In genomic region chr1:82001345-82001744, GRCh38 we compare ENCODE assay signal across 17 cellular contexts.
A peak's percentile ranks its signal among the peaks of the same experiment; 100 is the strongest.
DNase-seq lines count a peak whose midpoint lies in the region; ATAC-seq, FAIRE-seq and TF ChIP-seq lines count a peak whose summit lies in the region.
"Had no signal": no experiment of that assay in that cellular context is flagged by ENCODE, and none has a peak within 500 bp of the region (broad histone marks: within the 10 kb centered on the region; RNA-seq: fewer than 3 reads in every experiment).

No MANE protein-coding gene starts in this region.

- TF ChIP-seq RAD21 in HepG2 (CRISPR knock-in tag; IDR thresholded peaks at IDR 0.05): no peak

- H3K4me2 ChIP-seq in HepG2 (ENCODE audit: low read depth, low read length) (no peak overlapping the region), mesendoderm (ENCODE audit: low read length) (no peak overlapping the region), mesenchymal stem cell (ENCODE audit: low read length, poor library complexity, severe bottlenecking) (no peak overlapping the region)

- H3K4me3 ChIP-seq in HepG2 (replicated peaks in 1 of 3; ENCODE audit: insufficient read depth in 1 of 3, low read depth in 2 of 3, low read length in 3 of 3): no peak overlapping the region
- no peak overlapping the region for H3K4me3 ChIP-seq in right lobe of liver
- no peak overlapping the region for H3K4me3 ChIP-seq in mesendoderm (ENCODE audit: low read length)
- no peak overlapping the region for H3K4me3 ChIP-seq in mesenchymal stem cell (ENCODE audit: insufficient read depth in 1 of 2, low read depth in 1 of 2, low read length in 2 of 2)
- H3K4me3 ChIP-seq: HAP-1, K562 had no signal

- H3K36me3 ChIP-seq in HepG2 (replicated peaks in 1 of 2; ENCODE audit: control insufficient read depth in 1 of 2, insufficient read depth in 2 of 2, low read length in 2 of 2) (no peaks in the 10 kb centered on the region), right lobe of liver (no peaks in the 10 kb centered on the region), mesendoderm (ENCODE audit: control insufficient read depth, insufficient read depth, low read length) (no peaks in the 10 kb centered on the region), mesenchymal stem cell (ENCODE audit: control insufficient read depth in 1 of 2, insufficient read depth in 2 of 2, low read depth in 1 of 2, low read length in 2 of 2) (no peaks in the 10 kb centered on the region)
- H3K36me3 ChIP-seq: HAP-1 had no signal

- intact Hi-C loops in HepG2 (cut with micrococcal nuclease; ENCODE audit: unreplicated experiment): no loop called here
- intact Hi-C loops in right lobe of liver (cut with DNase I): no loop called here

- no peaks in the 10 kb centered on the region; a peak in 1 of 5 replicates for H3K27me3 ChIP-seq in HepG2 (ENCODE audit: control insufficient read depth in 1 of 2, insufficient read depth in 2 of 2, low read length in 2 of 2)
- H3K27me3 ChIP-seq in right lobe of liver: no peaks in the 10 kb centered on the region
- H3K27me3 ChIP-seq in mesendoderm (ENCODE audit: insufficient read depth, low read length, poor library complexity): no peaks in the 10 kb centered on the region
- H3K27me3 ChIP-seq in mesenchymal stem cell (ENCODE audit: control insufficient read depth in 1 of 2, insufficient read depth in 1 of 2, low read length in 2 of 2): no peaks in the 10 kb centered on the region

- TF ChIP-seq POLR2A in HepG2 (IDR thresholded peaks at IDR 0.05; ENCODE audit: insufficient read depth in 1 of 2, low read depth in 2 of 2, low read length in 2 of 2) (no peak), right lobe of liver (IDR thresholded peaks at IDR 0.05) (no peak)

- H4K91ac ChIP-seq in mesenchymal stem cell (ENCODE audit: low read length): no peak overlapping the region

- H2AK5ac ChIP-seq in mesendoderm (ENCODE audit: low read length): no peak overlapping the region
- H2AK5ac ChIP-seq in mesenchymal stem cell (ENCODE audit: low read length, severe bottlenecking): no peak overlapping the region

- no peak overlapping the region for H2BK15ac ChIP-seq in mesendoderm (replicated peaks; ENCODE audit: low read depth)
- no peak overlapping the region for H2BK15ac ChIP-seq in mesenchymal stem cell (ENCODE audit: low read depth, poor library complexity, severe bottlenecking)

- H3K18ac ChIP-seq in mesendoderm (ENCODE audit: low read length): no peak overlapping the region
- no peak overlapping the region for H3K18ac ChIP-seq in mesenchymal stem cell (ENCODE audit: low read depth in 1 of 2, low read length in 2 of 2)

- no peak overlapping the region for H4K8ac ChIP-seq in mesendoderm (ENCODE audit: low read depth, low read length)
- H4K8ac ChIP-seq in mesenchymal stem cell (ENCODE audit: low read length): no peak overlapping the region

- FAIRE-seq in HepG2 (lab: Jason Lieb, UNC) (no peak), D721Med (lab: Jason Lieb, UNC) (no peak)
- FAIRE-seq: G401.6, GM12891, K562 had no signal

- H2AFZ ChIP-seq in HepG2 (ENCODE audit: low read length): no peak overlapping the region
- H2AFZ ChIP-seq in mesenchymal stem cell (ENCODE audit: low read depth, low read length): no peak overlapping the region

- H4K20me1 ChIP-seq in HepG2 (ENCODE audit: insufficient read depth, low read length): no peaks in the 10 kb centered on the region

- H2BK120ac ChIP-seq in mesendoderm (ENCODE audit: low read depth, low read length): no peak overlapping the region
- H2BK120ac ChIP-seq in mesenchymal stem cell (ENCODE audit: low read depth, low read length): no peak overlapping the region

- H3K79me2 ChIP-seq in HepG2 (ENCODE audit: insufficient read depth, low read length): no peaks in the 10 kb centered on the region
- no peaks in the 10 kb centered on the region for H3K79me2 ChIP-seq in mesendoderm (ENCODE audit: control insufficient read depth, insufficient read depth, low read length)

- H3K23ac ChIP-seq in mesendoderm (ENCODE audit: low read length) (no peak overlapping the region), mesenchymal stem cell (ENCODE audit: low read length in 2 of 2) (no peak overlapping the region)

- no peak overlapping the region for H3K56ac ChIP-seq in mesendoderm (ENCODE audit: low read length)

- H3K14ac ChIP-seq in mesenchymal stem cell (ENCODE audit: low read length in 2 of 2): no peak overlapping the region

- in situ Hi-C loops in HepG2 (cut with HindIII; ENCODE audit: extremely low pct_ligation_motif_present, low pct_unique_long_range_greater_than_20kb): no loop called here

- BruUV-seq in HepG2 (replicated peaks; lab: Mats Ljungman, UMichigan): no TSS peak

- WGBS in HepG2 (ENCODE audit: low lambda C conversion rate): 18% methylated on average over 4 of the region's 4 CpGs
- 72% methylated on average over 4 of the region's 4 CpGs for WGBS in right lobe of liver (ENCODE audit: insufficient coverage, low coverage, low lambda C conversion rate, missing lambda C conversion rate)
- no CpG with 5 or more reads among the region's 4 CpGs for WGBS in mesendoderm (ENCODE audit: extremely low coverage, insufficient coverage, low lambda C conversion rate)
- 74% methylated on average over 3 of the region's 4 CpGs for WGBS in mesenchymal stem cell

- H4K5ac ChIP-seq in mesendoderm (ENCODE audit: low read length): no peak overlapping the region

- CTCF ChIA-PET in HepG2 (lab: Yijun Ruan, JAX; ENCODE audit: low intra/inter-chr PET ratio, low total read pairs): no interaction called here

- no peak for TF ChIP-seq EP300 in HepG2 (IDR thresholded peaks at IDR 0.05; ENCODE audit: low read depth in 2 of 2, low read length in 2 of 2)
- TF ChIP-seq EP300 in HepG2 (CRISPR knock-in tag; IDR thresholded peaks at IDR 0.05; ENCODE audit: borderline replicate concordance): no peak

- DNase-seq in HepG2 (ENCODE audit: low spot score) (no peak), right lobe of liver (no peak), NCI-H82 treated with DMSO at 0.1 percent for 48 hours (lab: John Stamatoyannopoulos, UW; ENCODE audit: unreplicated experiment) (peak; percentile 20), mesendoderm (peak; percentile 43), D721Med (ENCODE audit: insufficient read length, low spot score) (no peak), mesenchymal stem cell (no peak), NCI-H2029 treated with DMSO at 0.1 percent for 48 hours (lab: John Stamatoyannopoulos, UW) (no peak)
- DNase-seq: CD8-positive, alpha-beta T cell; COR-L47; DMS79 treated with DMSO at 0.1 percent for 48 hours; EL; GOT3 had no signal

- TF ChIP-seq CTCF in HepG2 (CRISPR knock-in tag; IDR thresholded peaks at IDR 0.05) (no peak), right lobe of liver (IDR thresholded peaks at IDR 0.05) (no peak), D721Med (IDR thresholded peaks at IDR 0.05; ENCODE audit: insufficient read depth, missing control alignments) (no peak)

- no peaks in the 10 kb centered on the region for H3K4me1 ChIP-seq in HepG2 (ENCODE audit: insufficient read depth, low read length)
- H3K4me1 ChIP-seq in right lobe of liver: peaks cover 0 to 6% (median 2%) of the 10 kb centered on the region in 4 donors
- peaks cover 3% of the 10 kb centered on the region for H3K4me1 ChIP-seq in mesendoderm (ENCODE audit: control insufficient read depth, low read depth, low read length)
- peaks cover 3% of the 10 kb centered on the region for H3K4me1 ChIP-seq in mesenchymal stem cell (ENCODE audit: control insufficient read depth, insufficient read depth, low read depth, low read length)

- H2BK5ac ChIP-seq in mesendoderm (ENCODE audit: low read length) (no peak overlapping the region), mesenchymal stem cell (ENCODE audit: low read depth, low read length, poor library complexity, severe bottlenecking) (no peak overlapping the region)

- POLR2A ChIA-PET in HepG2 (lab: Yijun Ruan, JAX): no interaction called here

- H3K27ac ChIP-seq in HepG2 (ENCODE audit: extremely low read length, insufficient read depth, low read length) (no peak overlapping the region), right lobe of liver (no peak overlapping the region), mesendoderm (ENCODE audit: low read depth, low read length) (no peak overlapping the region), mesenchymal stem cell (ENCODE audit: low read length, poor library complexity, severe bottlenecking) (no peak overlapping the region)
- H3K27ac ChIP-seq: 22Rv1 had no signal

- H3K9ac ChIP-seq in HepG2 (ENCODE audit: insufficient read depth, low read depth, low read length) (no peak overlapping the region), mesendoderm (ENCODE audit: low read length) (no peak overlapping the region), mesenchymal stem cell (ENCODE audit: low read length) (no peak overlapping the region)

- no peaks in the 10 kb centered on the region for H3K79me1 ChIP-seq in mesendoderm (ENCODE audit: low read length)
- no peaks in the 10 kb centered on the region for H3K79me1 ChIP-seq in mesenchymal stem cell (replicated peaks; ENCODE audit: low read length, poor library complexity, severe bottlenecking)

- H3K9me3 ChIP-seq in HepG2 (ENCODE audit: low read length) (peaks cover 39% of the 10 kb centered on the region), right lobe of liver (no peaks in the 10 kb centered on the region), mesenchymal stem cell (ENCODE audit: control insufficient read depth, low read length) (no peaks in the 10 kb centered on the region)
- H3K9me3 ChIP-seq: HAP-1 had no signal

- 0 out of 3 replicates have a peak, but pooled peaks have one; percentile 31 for ATAC-seq in HepG2
- no peak for ATAC-seq in right lobe of liver
- ATAC-seq: CD8-positive, alpha-beta T cell; K562 had no signal

- H3K4ac ChIP-seq in mesendoderm (ENCODE audit: low read depth, low read length) (no peak overlapping the region), mesenchymal stem cell (ENCODE audit: low read depth in 1 of 2, low read length in 2 of 2) (no peak overlapping the region)

- H2BK12ac ChIP-seq in mesenchymal stem cell (ENCODE audit: low read length in 2 of 2): no peak overlapping the region

TF ChIP-seq in HepG2, 621 proteins besides CTCF, POLR2A, EP300 and RAD21 (continues in another document):
- no peak for TF ChIP-seq ZNF775 (CRISPR knock-in tag; IDR thresholded peaks at IDR 0.05; ENCODE audit: borderline replicate concordance)

Comparison
In these comparisons a context has a peak if more than half of its experiments do, and no peak if none do; other contexts are left out.
1. DNase-seq: peak in NCI-H82 treated with DMSO at 0.1 percent for 48 hours (single experiment) and mesendoderm (single experiment); none in HepG2 (single experiment), right lobe of liver (0 of 3), D721Med (single experiment), mesenchymal stem cell (single experiment) and NCI-H2029 treated with DMSO at 0.1 percent for 48 hours (single experiment).